Comparison of ENCODE assay signal across 28 cellular contexts in genomic region chr9:70981312-70981711, GRCh38.
"Had no signal": no experiment of that assay in that cellular context is flagged by ENCODE, and none has a peak within 500 bp of the region (broad histone marks: within the 10 kb centered on the region; RNA-seq: fewer than 3 reads in every experiment).

No MANE protein-coding gene starts in this region.

- H3K27ac ChIP-seq: colonic mucosa, coronary artery, dorsolateral prefrontal cortex, epithelial cell of prostate, esophagus muscularis mucosa, esophagus squamous epithelium, foreskin keratinocyte, gastrocnemius medialis, gastroesophageal sphincter, heart left ventricle, heart right ventricle had no signal

- H3K36me3 ChIP-seq: colonic mucosa, esophagus muscularis mucosa, esophagus squamous epithelium, gastrocnemius medialis, gastroesophageal sphincter, heart left ventricle, heart right ventricle had no signal

- H3K9me3 ChIP-seq: colonic mucosa, esophagus squamous epithelium, gastrocnemius medialis had no signal

- H3K4me1 ChIP-seq: colonic mucosa, esophagus muscularis mucosa, esophagus squamous epithelium, foreskin keratinocyte, gastrocnemius medialis, gastroesophageal sphincter, heart left ventricle, heart right ventricle had no signal

- ATAC-seq: effector memory CD8-positive, alpha-beta T cell; esophagus mucosa; foreskin keratinocyte; gastrocnemius medialis; gastroesophageal sphincter; heart left ventricle; heart right ventricle had no signal

- DNase-seq: colonic mucosa; cortex of kidney; dermis blood vessel endothelial cell; dorsolateral prefrontal cortex; effector CD4-positive, alpha-beta T cell; effector CD8-positive, alpha-beta T cell; effector memory CD4-positive, alpha-beta T cell; effector memory CD8-positive, alpha-beta T cell; endodermal cell; erythroblast; esophagus squamous epithelium; foreskin fibroblast; foreskin keratinocyte; foreskin melanocyte; gastrocnemius medialis; glutamatergic neuron; head of caudate nucleus; heart left ventricle; heart right ventricle had no signal

- H3K27me3 ChIP-seq: colonic mucosa, dorsolateral prefrontal cortex, esophagus muscularis mucosa, esophagus squamous epithelium, gastrocnemius medialis, gastroesophageal sphincter, heart left ventricle, heart right ventricle had no signal

- H3K4me3 ChIP-seq: colonic mucosa, coronary artery, dorsolateral prefrontal cortex, esophagus muscularis mucosa, esophagus squamous epithelium, gastrocnemius medialis, gastroesophageal sphincter, heart left ventricle, heart right ventricle had no signal

- FAIRE-seq: colon, endometrium, endothelial cell of umbilical vein, frontal cortex had no signal
